2 cellular contexts compared by ENCODE assay signal in the genomic region with DNA sequence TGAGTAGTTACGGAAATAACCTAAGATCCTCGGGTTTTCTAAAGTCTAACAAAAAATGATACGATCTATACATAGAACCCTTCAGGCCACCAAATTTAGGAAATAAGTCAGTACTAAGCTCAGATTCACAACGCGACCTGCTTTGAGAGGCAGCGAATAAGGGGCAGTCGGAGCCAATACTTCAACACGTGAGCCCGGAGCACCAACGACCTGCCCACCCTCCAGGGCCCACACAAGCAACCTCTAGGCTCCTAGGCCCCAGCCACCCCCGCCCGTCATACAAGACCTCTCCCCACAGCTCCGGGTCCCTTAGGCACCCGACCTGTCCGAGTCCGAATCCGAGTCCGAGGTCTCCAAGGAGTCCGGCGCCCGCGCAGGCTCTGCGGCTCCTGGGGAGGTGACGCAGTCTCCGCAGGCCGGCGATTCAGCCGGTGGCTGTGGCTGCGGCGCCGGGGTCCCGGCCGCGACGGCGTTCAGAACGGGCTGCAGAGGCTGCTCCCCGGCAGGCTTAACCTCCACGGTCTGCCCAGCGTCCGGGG.
TF ChIP-seq lines count a peak whose summit lies in the region.

No MANE protein-coding gene starts in this region.

TF ChIP-seq in GM23338, 12 proteins besides CTCF, POLR2A, EP300 and RAD21 (continued from another document):
- TF ChIP-seq, protein P1, sequence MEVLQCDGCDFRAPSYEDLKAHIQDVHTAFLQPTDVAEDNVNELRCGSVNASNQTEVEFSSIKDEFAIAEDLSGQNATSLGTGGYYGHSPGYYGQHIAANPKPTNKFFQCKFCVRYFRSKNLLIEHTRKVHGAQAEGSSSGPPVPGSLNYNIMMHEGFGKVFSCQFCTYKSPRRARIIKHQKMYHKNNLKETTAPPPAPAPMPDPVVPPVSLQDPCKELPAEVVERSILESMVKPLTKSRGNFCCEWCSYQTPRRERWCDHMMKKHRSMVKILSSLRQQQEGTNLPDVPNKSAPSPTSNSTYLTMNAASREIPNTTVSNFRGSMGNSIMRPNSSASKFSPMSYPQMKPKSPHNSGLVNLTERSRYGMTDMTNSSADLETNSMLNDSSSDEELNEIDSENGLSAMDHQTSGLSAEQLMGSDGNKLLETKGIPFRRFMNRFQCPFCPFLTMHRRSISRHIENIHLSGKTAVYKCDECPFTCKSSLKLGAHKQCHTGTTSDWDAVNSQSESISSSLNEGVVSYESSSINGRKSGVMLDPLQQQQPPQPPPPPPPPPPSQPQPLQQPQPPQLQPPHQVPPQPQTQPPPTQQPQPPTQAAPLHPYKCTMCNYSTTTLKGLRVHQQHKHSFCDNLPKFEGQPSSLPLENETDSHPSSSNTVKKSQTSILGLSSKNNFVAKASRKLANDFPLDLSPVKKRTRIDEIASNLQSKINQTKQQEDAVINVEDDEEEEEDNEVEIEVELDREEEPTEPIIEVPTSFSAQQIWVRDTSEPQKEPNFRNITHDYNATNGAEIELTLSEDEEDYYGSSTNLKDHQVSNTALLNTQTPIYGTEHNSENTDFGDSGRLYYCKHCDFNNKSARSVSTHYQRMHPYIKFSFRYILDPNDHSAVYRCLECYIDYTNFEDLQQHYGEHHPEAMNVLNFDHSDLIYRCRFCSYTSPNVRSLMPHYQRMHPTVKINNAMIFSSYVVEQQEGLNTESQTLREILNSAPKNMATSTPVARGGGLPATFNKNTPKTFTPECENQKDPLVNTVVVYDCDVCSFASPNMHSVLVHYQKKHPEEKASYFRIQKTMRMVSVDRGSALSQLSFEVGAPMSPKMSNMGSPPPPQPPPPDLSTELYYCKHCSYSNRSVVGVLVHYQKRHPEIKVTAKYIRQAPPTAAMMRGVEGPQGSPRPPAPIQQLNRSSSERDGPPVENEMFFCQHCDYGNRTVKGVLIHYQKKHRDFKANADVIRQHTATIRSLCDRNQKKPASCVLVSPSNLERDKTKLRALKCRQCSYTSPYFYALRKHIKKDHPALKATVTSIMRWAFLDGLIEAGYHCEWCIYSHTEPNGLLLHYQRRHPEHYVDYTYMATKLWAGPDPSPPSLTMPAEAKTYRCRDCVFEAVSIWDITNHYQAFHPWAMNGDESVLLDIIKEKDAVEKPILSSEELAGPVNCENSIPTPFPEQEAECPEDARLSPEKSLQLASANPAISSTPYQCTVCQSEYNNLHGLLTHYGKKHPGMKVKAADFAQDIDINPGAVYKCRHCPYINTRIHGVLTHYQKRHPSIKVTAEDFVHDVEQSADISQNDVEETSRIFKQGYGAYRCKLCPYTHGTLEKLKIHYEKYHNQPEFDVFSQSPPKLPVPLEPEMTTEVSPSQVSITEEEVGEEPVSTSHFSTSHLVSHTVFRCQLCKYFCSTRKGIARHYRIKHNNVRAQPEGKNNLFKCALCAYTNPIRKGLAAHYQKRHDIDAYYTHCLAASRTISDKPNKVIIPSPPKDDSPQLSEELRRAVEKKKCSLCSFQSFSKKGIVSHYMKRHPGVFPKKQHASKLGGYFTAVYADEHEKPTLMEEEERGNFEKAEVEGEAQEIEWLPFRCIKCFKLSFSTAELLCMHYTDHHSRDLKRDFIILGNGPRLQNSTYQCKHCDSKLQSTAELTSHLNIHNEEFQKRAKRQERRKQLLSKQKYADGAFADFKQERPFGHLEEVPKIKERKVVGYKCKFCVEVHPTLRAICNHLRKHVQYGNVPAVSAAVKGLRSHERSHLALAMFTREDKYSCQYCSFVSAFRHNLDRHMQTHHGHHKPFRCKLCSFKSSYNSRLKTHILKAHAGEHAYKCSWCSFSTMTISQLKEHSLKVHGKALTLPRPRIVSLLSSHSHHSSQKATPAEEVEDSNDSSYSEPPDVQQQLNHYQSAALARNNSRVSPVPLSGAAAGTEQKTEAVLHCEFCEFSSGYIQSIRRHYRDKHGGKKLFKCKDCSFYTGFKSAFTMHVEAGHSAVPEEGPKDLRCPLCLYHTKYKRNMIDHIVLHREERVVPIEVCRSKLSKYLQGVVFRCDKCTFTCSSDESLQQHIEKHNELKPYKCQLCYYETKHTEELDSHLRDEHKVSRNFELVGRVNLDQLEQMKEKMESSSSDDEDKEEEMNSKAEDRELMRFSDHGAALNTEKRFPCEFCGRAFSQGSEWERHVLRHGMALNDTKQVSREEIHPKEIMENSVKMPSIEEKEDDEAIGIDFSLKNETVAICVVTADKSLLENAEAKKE (CRISPR knock-in tag; IDR thresholded peaks at IDR 0.05): no peak
- TF ChIP-seq, protein P2, sequence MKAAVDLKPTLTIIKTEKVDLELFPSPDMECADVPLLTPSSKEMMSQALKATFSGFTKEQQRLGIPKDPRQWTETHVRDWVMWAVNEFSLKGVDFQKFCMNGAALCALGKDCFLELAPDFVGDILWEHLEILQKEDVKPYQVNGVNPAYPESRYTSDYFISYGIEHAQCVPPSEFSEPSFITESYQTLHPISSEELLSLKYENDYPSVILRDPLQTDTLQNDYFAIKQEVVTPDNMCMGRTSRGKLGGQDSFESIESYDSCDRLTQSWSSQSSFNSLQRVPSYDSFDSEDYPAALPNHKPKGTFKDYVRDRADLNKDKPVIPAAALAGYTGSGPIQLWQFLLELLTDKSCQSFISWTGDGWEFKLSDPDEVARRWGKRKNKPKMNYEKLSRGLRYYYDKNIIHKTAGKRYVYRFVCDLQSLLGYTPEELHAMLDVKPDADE (IDR thresholded peaks at IDR 0.05): no peak
- TF ChIP-seq ZNF331 (CRISPR knock-in tag; IDR thresholded peaks at IDR 0.05; ENCODE audit: low read depth): no peak
- TF ChIP-seq STAT1 (IDR thresholded peaks at IDR 0.05; ENCODE audit: unreplicated experiment): no peak
- no peak for TF ChIP-seq NANOG (IDR thresholded peaks at IDR 0.05; ENCODE audit: borderline replicate concordance)

TF ChIP-seq in HepG2, 621 proteins besides CTCF, POLR2A, EP300 and RAD21 (continued from another document and continues in another):
- TF ChIP-seq, protein P3, sequence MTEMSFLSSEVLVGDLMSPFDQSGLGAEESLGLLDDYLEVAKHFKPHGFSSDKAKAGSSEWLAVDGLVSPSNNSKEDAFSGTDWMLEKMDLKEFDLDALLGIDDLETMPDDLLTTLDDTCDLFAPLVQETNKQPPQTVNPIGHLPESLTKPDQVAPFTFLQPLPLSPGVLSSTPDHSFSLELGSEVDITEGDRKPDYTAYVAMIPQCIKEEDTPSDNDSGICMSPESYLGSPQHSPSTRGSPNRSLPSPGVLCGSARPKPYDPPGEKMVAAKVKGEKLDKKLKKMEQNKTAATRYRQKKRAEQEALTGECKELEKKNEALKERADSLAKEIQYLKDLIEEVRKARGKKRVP (CRISPR knock-in tag; IDR thresholded peaks at IDR 0.05): no peak
- TF ChIP-seq SMYD3 (CRISPR knock-in tag; IDR thresholded peaks at IDR 0.05): no peak
- TF ChIP-seq ZNF350 (CRISPR knock-in tag; IDR thresholded peaks at IDR 0.05; ENCODE audit: borderline replicate concordance, low read depth): no peak
- TF ChIP-seq GZF1 (CRISPR knock-in tag; IDR thresholded peaks at IDR 0.05): no peak
- no peak for TF ChIP-seq ZNF44 (CRISPR knock-in tag; IDR thresholded peaks at IDR 0.05)
- TF ChIP-seq SP2 (CRISPR knock-in tag; IDR thresholded peaks at IDR 0.05): no peak
- TF ChIP-seq ZNF572 (CRISPR knock-in tag; IDR thresholded peaks at IDR 0.05): 0 out of 2 replicates have a peak, but pooled peaks have one; percentile 9
- no peak for TF ChIP-seq BRD4 (CRISPR knock-in tag; IDR thresholded peaks at IDR 0.05)
- TF ChIP-seq EEA1 (CRISPR knock-in tag; IDR thresholded peaks at IDR 0.05; ENCODE audit: borderline replicate concordance): 0 out of 2 replicates have a peak, but pooled peaks have one; percentile 16
- TF ChIP-seq SP1 (IDR thresholded peaks at IDR 0.05): no peak
- TF ChIP-seq SP1 (CRISPR knock-in tag; IDR thresholded peaks at IDR 0.05): no peak
- TF ChIP-seq, protein P4, sequence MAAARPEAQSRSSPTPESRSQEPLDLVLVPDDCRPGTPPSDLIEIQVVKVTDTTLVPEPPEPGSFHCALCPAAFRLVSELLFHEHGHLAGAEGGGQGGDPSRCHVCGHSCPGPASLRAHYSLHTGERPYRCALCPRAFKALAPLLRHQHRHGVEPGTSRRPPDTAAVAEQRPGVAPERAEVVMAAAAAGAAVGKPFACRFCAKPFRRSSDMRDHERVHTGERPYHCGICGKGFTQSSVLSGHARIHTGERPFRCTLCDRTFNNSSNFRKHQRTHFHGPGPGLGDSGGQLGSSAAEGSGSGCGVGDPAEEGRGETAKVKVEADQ (CRISPR knock-in tag; IDR thresholded peaks at IDR 0.05; ENCODE audit: borderline replicate concordance): no peak
- TF ChIP-seq EZH2 (conservative IDR thresholded peaks at IDR 0.05; ENCODE audit: low read depth, low read length): no peak
- no peak for TF ChIP-seq CBFB (CRISPR knock-in tag; IDR thresholded peaks at IDR 0.05)
- TF ChIP-seq ZNF484 (CRISPR knock-in tag; IDR thresholded peaks at IDR 0.05; ENCODE audit: borderline replicate concordance, low read depth): no peak
- TF ChIP-seq RNF2 (conservative IDR thresholded peaks at IDR 0.05; ENCODE audit: low read depth): no peak
- peak; percentile 97; the same call in 1 of the 2 replicates for TF ChIP-seq NAIF1 (CRISPR knock-in tag; IDR thresholded peaks at IDR 0.05; ENCODE audit: borderline replicate concordance)
- TF ChIP-seq YEATS4 (CRISPR knock-in tag; IDR thresholded peaks at IDR 0.05; ENCODE audit: borderline replicate concordance): no peak
- TF ChIP-seq TAF15 (IDR thresholded peaks at IDR 0.05; ENCODE audit: low read depth, low read length, poor library complexity, severe bottlenecking): no peak
- TF ChIP-seq, protein P5, sequence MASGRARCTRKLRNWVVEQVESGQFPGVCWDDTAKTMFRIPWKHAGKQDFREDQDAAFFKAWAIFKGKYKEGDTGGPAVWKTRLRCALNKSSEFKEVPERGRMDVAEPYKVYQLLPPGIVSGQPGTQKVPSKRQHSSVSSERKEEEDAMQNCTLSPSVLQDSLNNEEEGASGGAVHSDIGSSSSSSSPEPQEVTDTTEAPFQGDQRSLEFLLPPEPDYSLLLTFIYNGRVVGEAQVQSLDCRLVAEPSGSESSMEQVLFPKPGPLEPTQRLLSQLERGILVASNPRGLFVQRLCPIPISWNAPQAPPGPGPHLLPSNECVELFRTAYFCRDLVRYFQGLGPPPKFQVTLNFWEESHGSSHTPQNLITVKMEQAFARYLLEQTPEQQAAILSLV (CRISPR knock-in tag; IDR thresholded peaks at IDR 0.05; ENCODE audit: borderline replicate concordance): 0 out of 2 replicates have a peak, but pooled peaks have one; percentile 7
- peak; percentile 27; the same call in 1 of the 2 replicates for TF ChIP-seq ZNF878 (CRISPR knock-in tag; IDR thresholded peaks at IDR 0.05)
- TF ChIP-seq RBFOX2 (IDR thresholded peaks at IDR 0.05; ENCODE audit: low read depth, low read length): no peak
- no peak for TF ChIP-seq ZBTB20 (CRISPR knock-in tag; IDR thresholded peaks at IDR 0.05; ENCODE audit: borderline replicate concordance, low read depth)
- TF ChIP-seq, protein P6, sequence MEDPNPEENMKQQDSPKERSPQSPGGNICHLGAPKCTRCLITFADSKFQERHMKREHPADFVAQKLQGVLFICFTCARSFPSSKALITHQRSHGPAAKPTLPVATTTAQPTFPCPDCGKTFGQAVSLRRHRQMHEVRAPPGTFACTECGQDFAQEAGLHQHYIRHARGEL (CRISPR knock-in tag; IDR thresholded peaks at IDR 0.05): no peak
- no peak for TF ChIP-seq ZNF253 (CRISPR knock-in tag; IDR thresholded peaks at IDR 0.05; ENCODE audit: borderline replicate concordance)
- TF ChIP-seq, protein P7, sequence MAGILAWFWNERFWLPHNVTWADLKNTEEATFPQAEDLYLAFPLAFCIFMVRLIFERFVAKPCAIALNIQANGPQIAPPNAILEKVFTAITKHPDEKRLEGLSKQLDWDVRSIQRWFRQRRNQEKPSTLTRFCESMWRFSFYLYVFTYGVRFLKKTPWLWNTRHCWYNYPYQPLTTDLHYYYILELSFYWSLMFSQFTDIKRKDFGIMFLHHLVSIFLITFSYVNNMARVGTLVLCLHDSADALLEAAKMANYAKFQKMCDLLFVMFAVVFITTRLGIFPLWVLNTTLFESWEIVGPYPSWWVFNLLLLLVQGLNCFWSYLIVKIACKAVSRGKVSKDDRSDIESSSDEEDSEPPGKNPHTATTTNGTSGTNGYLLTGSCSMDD (CRISPR knock-in tag; IDR thresholded peaks at IDR 0.05): no peak
- TF ChIP-seq TSC22D2 (CRISPR knock-in tag; IDR thresholded peaks at IDR 0.05; ENCODE audit: borderline replicate concordance): no peak
- no peak for TF ChIP-seq ZNF101 (CRISPR knock-in tag; IDR thresholded peaks at IDR 0.05; ENCODE audit: borderline replicate concordance, low read depth)
- TF ChIP-seq MYC (CRISPR knock-in tag; IDR thresholded peaks at IDR 0.05; ENCODE audit: borderline replicate concordance): 0 out of 2 replicates have a peak, but pooled peaks have one; percentile 0
- TF ChIP-seq, protein P8, sequence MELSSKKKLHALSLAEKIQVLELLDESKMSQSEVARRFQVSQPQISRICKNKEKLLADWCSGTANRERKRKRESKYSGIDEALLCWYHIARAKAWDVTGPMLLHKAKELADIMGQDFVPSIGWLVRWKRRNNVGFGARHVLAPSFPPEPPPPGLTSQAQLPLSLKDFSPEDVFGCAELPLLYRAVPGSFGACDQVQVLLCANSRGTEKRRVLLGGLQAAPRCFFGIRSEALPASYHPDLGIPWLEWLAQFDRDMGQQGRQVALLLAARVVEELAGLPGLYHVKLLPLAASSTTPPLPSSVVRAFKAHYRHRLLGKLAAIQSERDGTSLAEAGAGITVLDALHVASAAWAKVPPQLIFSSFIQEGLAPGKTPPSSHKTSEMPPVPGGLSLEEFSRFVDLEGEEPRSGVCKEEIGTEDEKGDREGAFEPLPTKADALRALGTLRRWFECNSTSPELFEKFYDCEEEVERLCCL (CRISPR knock-in tag; IDR thresholded peaks at IDR 0.05; ENCODE audit: borderline replicate concordance): no peak
- TF ChIP-seq ZNF432 (CRISPR knock-in tag; IDR thresholded peaks at IDR 0.05; ENCODE audit: borderline replicate concordance): no peak
- TF ChIP-seq ZNF3 (CRISPR knock-in tag; IDR thresholded peaks at IDR 0.05): no peak
- no peak for TF ChIP-seq RXRB (CRISPR knock-in tag; IDR thresholded peaks at IDR 0.05; ENCODE audit: borderline replicate concordance)
- TF ChIP-seq, protein P9, sequence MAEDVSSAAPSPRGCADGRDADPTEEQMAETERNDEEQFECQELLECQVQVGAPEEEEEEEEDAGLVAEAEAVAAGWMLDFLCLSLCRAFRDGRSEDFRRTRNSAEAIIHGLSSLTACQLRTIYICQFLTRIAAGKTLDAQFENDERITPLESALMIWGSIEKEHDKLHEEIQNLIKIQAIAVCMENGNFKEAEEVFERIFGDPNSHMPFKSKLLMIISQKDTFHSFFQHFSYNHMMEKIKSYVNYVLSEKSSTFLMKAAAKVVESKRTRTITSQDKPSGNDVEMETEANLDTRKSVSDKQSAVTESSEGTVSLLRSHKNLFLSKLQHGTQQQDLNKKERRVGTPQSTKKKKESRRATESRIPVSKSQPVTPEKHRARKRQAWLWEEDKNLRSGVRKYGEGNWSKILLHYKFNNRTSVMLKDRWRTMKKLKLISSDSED (CRISPR knock-in tag; IDR thresholded peaks at IDR 0.05): no peak
- no peak for TF ChIP-seq KLF6 (CRISPR knock-in tag; IDR thresholded peaks at IDR 0.05)
- TF ChIP-seq ZNF709 (CRISPR knock-in tag; IDR thresholded peaks at IDR 0.05): no peak
- no peak for TF ChIP-seq ZSCAN9 (CRISPR knock-in tag; IDR thresholded peaks at IDR 0.05; ENCODE audit: borderline replicate concordance)
- no peak for TF ChIP-seq ZNF749 (CRISPR knock-in tag; IDR thresholded peaks at IDR 0.05; ENCODE audit: borderline replicate concordance)
- TF ChIP-seq ATF7-NPFF (CRISPR knock-in tag; IDR thresholded peaks at IDR 0.05; ENCODE audit: low read depth): no peak; the same call in 1 of the 2 replicates
- no peak for TF ChIP-seq ATF1 (CRISPR knock-in tag; IDR thresholded peaks at IDR 0.05)
